ENCODE assay signal across 13 cellular contexts in genomic region chr22:26711205-26711958, GRCh38. TPM values are rescaled to one million over a fixed set of nuclear protein-coding genes. Genes with fewer than 3 reads are reported as not detected.
DNase-seq lines count a peak whose midpoint lies in the region; ATAC-seq, FAIRE-seq and TF ChIP-seq lines count a peak whose summit lies in the region.
"Had no signal": no experiment of that assay in that cellular context is flagged by ENCODE, and none has a peak within 500 bp of the region (broad histone marks: within the 10 kb centered on the region; RNA-seq: fewer than 3 reads in every experiment).

No MANE protein-coding gene starts in this region.

- peaks cover 14% of the 10 kb centered on the region for H3K4me1 Mint-ChIP-seq in activated CD8-positive, alpha-beta memory T cell treated with anti-CD3 and anti-CD28 coated beads, Interleukin-2, amount 10 ng/mL, durations not matched to agents 7 days and 5 days
- peaks cover 9% of the 10 kb centered on the region for H3K4me1 Mint-ChIP-seq in astrocyte (ENCODE audit: low read depth, unreplicated experiment)
- peaks cover 33 to 34% of the 10 kb centered on the region in 2 donors for H3K4me1 Mint-ChIP-seq in natural killer cell treated with Interleukin-12 subunit alpha and Interleukin-12 subunit beta and Interleukin-15 and Interleukin-18, amount 100 ng/mL, for 72 hours (ENCODE audit: low read depth in 2 of 2)
- H3K4me1 Mint-ChIP-seq: brain had no signal

- ATAC-seq in activated CD8-positive, alpha-beta memory T cell treated with anti-CD3 and anti-CD28 coated beads, Interleukin-2, amount 10 ng/mL, durations not matched to agents 7 days and 5 days, result peak; percentile 78
- peak; percentile 69 for ATAC-seq in HG03064 (IDR thresholded peaks at IDR 0.05; ENCODE audit: low read depth, unreplicated experiment)
- peak; percentile 91 to 92 for ATAC-seq in natural killer cell treated with Interleukin-12 subunit alpha and Interleukin-12 subunit beta and Interleukin-15 and Interleukin-18, amount 100 ng/mL, for 72 hours

- DNase-seq in activated CD8-positive, alpha-beta memory T cell treated with anti-CD3 and anti-CD28 coated beads, Interleukin-2, amount 10 ng/mL, durations not matched to agents 7 days and 5 days, result peak; percentile 67
- DNase-seq in activated CD8-positive, alpha-beta memory T cell treated with anti-CD3 and anti-CD28 coated beads, Interleukin-2, amount 50 U/mL, for 48 hours, result no peak
- DNase-seq in astrocyte (ENCODE audit: low read depth) (no peak), NCI-H146 (lab: John Stamatoyannopoulos, UW) (no peak), cerebellum (ENCODE audit: low spot score) (no peak), COR-L47 (lab: John Stamatoyannopoulos, UW) (no peak)
- peak; percentile 71 for DNase-seq in natural killer cell treated with Interleukin-12 subunit alpha and Interleukin-12 subunit beta and Interleukin-15 and Interleukin-18, amount 100 ng/mL, for 72 hours (ENCODE audit: low spot score)
- DNase-seq: DND-41, NCI-H1436 treated with DMSO at 0.1 percent for 48 hours, trophoblast cell had no signal

- peaks cover 29% of the 10 kb centered on the region for H3K4me1 ChIP-seq in astrocyte (ENCODE audit: insufficient read depth, low read length)

- H3K27ac ChIP-seq in astrocyte (ENCODE audit: low read depth, low read length), result no peak overlapping the region
- H3K27ac ChIP-seq: epithelial cell of prostate had no signal

- H2AFZ ChIP-seq in astrocyte (ENCODE audit: low read depth, low read length), result no peak overlapping the region

- no peak overlapping the region for H3K4me2 ChIP-seq in astrocyte (ENCODE audit: low read length)

- peaks cover 3% of the 10 kb centered on the region for H3K9me3 ChIP-seq in astrocyte (ENCODE audit: insufficient read depth, low read depth, low read length)

- no peaks in the 10 kb centered on the region for H3K27me3 Mint-ChIP-seq in activated CD8-positive, alpha-beta memory T cell treated with anti-CD3 and anti-CD28 coated beads, Interleukin-2, amount 10 ng/mL, durations not matched to agents 7 days and 5 days
- no peaks in the 10 kb centered on the region for H3K27me3 Mint-ChIP-seq in astrocyte (ENCODE audit: low read depth, unreplicated experiment)
- H3K27me3 Mint-ChIP-seq in natural killer cell treated with Interleukin-12 subunit alpha and Interleukin-12 subunit beta and Interleukin-15 and Interleukin-18, amount 100 ng/mL, for 72 hours, result no peaks in the 10 kb centered on the region

- H3K27me3 ChIP-seq in astrocyte (ENCODE audit: insufficient read depth, low read length), result no peaks in the 10 kb centered on the region

- no peaks in the 10 kb centered on the region for H3K36me3 ChIP-seq in astrocyte (ENCODE audit: insufficient read depth, low read length)

- no peak overlapping the region for H3K4me3 ChIP-seq in astrocyte (ENCODE audit: insufficient read depth, low read depth, low read length)

- peaks cover 3% of the 10 kb centered on the region for H3K9me3 Mint-ChIP-seq in activated CD8-positive, alpha-beta memory T cell treated with anti-CD3 and anti-CD28 coated beads, Interleukin-2, amount 10 ng/mL, durations not matched to agents 7 days and 5 days (ENCODE audit: low read depth)
- peaks cover 8% of the 10 kb centered on the region for H3K9me3 Mint-ChIP-seq in astrocyte (ENCODE audit: unreplicated experiment)
- H3K9me3 Mint-ChIP-seq in natural killer cell treated with Interleukin-12 subunit alpha and Interleukin-12 subunit beta and Interleukin-15 and Interleukin-18, amount 100 ng/mL, for 72 hours, result no peaks in the 10 kb centered on the region

- H3K9ac ChIP-seq in astrocyte (ENCODE audit: low read length), result no peak overlapping the region

- H4K20me1 ChIP-seq in astrocyte (ENCODE audit: insufficient read depth, low read length), result no peaks in the 10 kb centered on the region

- CTCF ChIA-PET in activated CD8-positive, alpha-beta memory T cell treated with anti-CD3 and anti-CD28 coated beads, Interleukin-2, amount 10 ng/mL, durations not matched to agents 7 days and 5 days (lab: Charles Lee), result interaction anchor here (1.1 kb wide), 1 partner anchor 395 kb away, joined by 3 read pairs; no protein-coding TSS in a partner anchor

- H3K27ac Mint-ChIP-seq in activated CD8-positive, alpha-beta memory T cell treated with anti-CD3 and anti-CD28 coated beads, Interleukin-2, amount 10 ng/mL, durations not matched to agents 7 days and 5 days, result peak overlapping the region; percentile 16
- no peak overlapping the region for H3K27ac Mint-ChIP-seq in astrocyte (ENCODE audit: unreplicated experiment)
- H3K27ac Mint-ChIP-seq in natural killer cell treated with Interleukin-12 subunit alpha and Interleukin-12 subunit beta and Interleukin-15 and Interleukin-18, amount 100 ng/mL, for 72 hours, result peak overlapping the region; percentile 60 to 73
- H3K27ac Mint-ChIP-seq: brain had no signal

- H3K4me3 Mint-ChIP-seq in activated CD8-positive, alpha-beta memory T cell treated with anti-CD3 and anti-CD28 coated beads, Interleukin-2, amount 10 ng/mL, durations not matched to agents 7 days and 5 days, result no peak overlapping the region
- H3K4me3 Mint-ChIP-seq in astrocyte (ENCODE audit: unreplicated experiment), result no peak overlapping the region
- peak overlapping the region; percentile 62 for H3K4me3 Mint-ChIP-seq in natural killer cell treated with Interleukin-12 subunit alpha and Interleukin-12 subunit beta and Interleukin-15 and Interleukin-18, amount 100 ng/mL, for 72 hours
- H3K4me3 Mint-ChIP-seq: brain had no signal

- TF ChIP-seq CTCF in astrocyte (IDR thresholded peaks at IDR 0.05; ENCODE audit: insufficient read depth, low read depth, low read length), result no peak

- FAIRE-seq in astrocyte (lab: Jason Lieb, UNC), result peak; percentile 88

- H3K79me2 ChIP-seq in astrocyte (ENCODE audit: insufficient read depth, low read length), result no peaks in the 10 kb centered on the region

- H3K36me3 Mint-ChIP-seq in activated CD8-positive, alpha-beta memory T cell treated with anti-CD3 and anti-CD28 coated beads, Interleukin-2, amount 10 ng/mL, durations not matched to agents 7 days and 5 days, result peaks cover 18% of the 10 kb centered on the region
- H3K36me3 Mint-ChIP-seq in astrocyte (ENCODE audit: low read depth, unreplicated experiment), result peaks cover 20% of the 10 kb centered on the region
- peaks cover 11% of the 10 kb centered on the region for H3K36me3 Mint-ChIP-seq in natural killer cell treated with Interleukin-12 subunit alpha and Interleukin-12 subunit beta and Interleukin-15 and Interleukin-18, amount 100 ng/mL, for 72 hours

RNA-seq across cellular contexts. Expression of gene MIAT, which starts 54.0 kb away (rescaled TPM):
- 100 to 1,000 TPM in 1 of 2 experiments, 10 to 100 TPM in 1; 66.5 to 125 TPM for total RNA-seq in activated CD8-positive, alpha-beta memory T cell treated with anti-CD3 and anti-CD28 coated beads, Interleukin-2, amount 10 ng/mL, durations not matched to agents 7 days and 5 days
- total RNA-seq in astrocyte (22.8 and 32.1 TPM in 2 replicates), cerebellum (194 TPM)
- 10 to 100 TPM in 1 of 2 donors, 1 to 10 TPM in 1; 6.0 to 12.6 TPM for total RNA-seq in natural killer cell treated with Interleukin-12 subunit alpha and Interleukin-12 subunit beta and Interleukin-15 and Interleukin-18, amount 100 ng/mL, for 72 hours

Comparison
In these comparisons a context has a peak if more than half of its experiments do, and no peak if none do; other contexts are left out.
1. DNase-seq: peak in activated CD8-positive, alpha-beta memory T cell treated with anti-CD3 and anti-CD28 coated beads, Interleukin-2, amount 10 ng/mL, durations not matched to agents 7 days and 5 days (single experiment) and natural killer cell treated with Interleukin-12 subunit alpha and Interleukin-12 subunit beta and Interleukin-15 and Interleukin-18, amount 100 ng/mL, for 72 hours (single experiment); none in activated CD8-positive, alpha-beta memory T cell treated with anti-CD3 and anti-CD28 coated beads, Interleukin-2, amount 50 U/mL, for 48 hours (single experiment), astrocyte (single experiment), NCI-H146 (single experiment), cerebellum (single experiment) and COR-L47 (single experiment).
2. Peak in every context shown above with its lines, with median percentiles within 50 percentile points of each other: ATAC-seq.